In the genomic region with DNA sequence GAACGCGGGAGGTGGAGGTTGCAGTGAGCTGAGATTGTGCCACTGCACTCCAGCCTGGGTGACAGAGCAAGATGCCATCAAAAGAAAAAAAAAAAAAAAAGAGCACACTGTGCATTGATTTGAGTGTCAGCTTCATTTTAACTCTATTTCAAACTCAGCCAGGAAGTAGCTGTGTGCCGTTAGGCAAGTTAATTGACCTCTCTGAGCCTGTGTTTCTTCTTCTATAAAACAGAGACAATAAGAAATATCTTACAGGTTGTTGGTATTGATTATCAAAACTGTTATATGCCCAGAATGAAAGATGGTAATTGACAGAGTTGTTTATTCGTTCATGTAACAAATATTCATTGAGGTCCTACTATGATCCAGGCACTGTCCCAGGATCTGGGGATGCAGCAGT, we compare ENCODE assay signal across 39 cellular contexts.
"Had no signal": no experiment of that assay in that cellular context is flagged by ENCODE, and none has a peak within 500 bp of the region (broad histone marks: within the 10 kb centered on the region; RNA-seq: fewer than 3 reads in every experiment).

No MANE protein-coding gene starts in this region.

- H3K27me3 ChIP-seq: adrenal gland, ascending aorta, body of pancreas, brain microvascular endothelial cell, breast epithelium, cardiac muscle cell had no signal

- DNase-seq: activated effector memory CD4-positive, alpha-beta T cell treated with Interleukin-2 at 50 U/mL for 16 hours; activated gamma-delta T cell; activated gamma-delta T cell treated with Interleukin-2 at 50 U/mL for 16 hours; activated naive CD4-positive, alpha-beta T cell; activated naive CD4-positive, alpha-beta T cell treated with anti-CD3 and anti-CD28 coated beads for 36 hours; activated naive CD4-positive, alpha-beta T cell treated with anti-CD3 and anti-CD28 coated beads, Interleukin-2, amount 10 ng/mL, durations not matched to agents 7 days and 5 days; activated naive CD4-positive, alpha-beta T cell treated with anti-CD3 and anti-CD28 coated beads, Interleukin-2, amount 50 U/mL, for 16 hours; activated naive CD4-positive, alpha-beta T cell treated with Interleukin-2 at 50 U/mL for 16 hours; activated naive CD8-positive, alpha-beta T cell treated with anti-CD3 and anti-CD28 coated beads for 36 hours; activated naive CD8-positive, alpha-beta T cell treated with anti-CD3 and anti-CD28 coated beads, Interleukin-2, amount 10 ng/mL, durations not matched to agents 7 days and 5 days; activated naive CD8-positive, alpha-beta T cell treated with anti-CD3 and anti-CD28 coated beads, Interleukin-2, amount 50 U/mL, for 24 hours; activated T-cell treated with anti-CD3 and anti-CD28 coated beads, Interleukin-2, amount 50 U/mL, for 1 hour; activated T-cell treated with anti-CD3 and anti-CD28 coated beads, Interleukin-2, amount 50 U/mL, for 24 hours; activated T-cell treated with anti-CD3 and anti-CD28 coated beads, Interleukin-2, amount 50 U/mL, for 4 hours; activated T-cell treated with anti-CD3 and anti-CD28 coated beads, Interleukin-2, amount 50 U/mL, for 48 hours; activated T-cell treated with anti-CD3 and anti-CD28 coated beads, Interleukin-2, amount 50 U/mL, for 72 hours; adrenal gland; amniotic stem cell; amygdala; anterior cingulate cortex; aorta; body of pancreas; brain microvascular endothelial cell; caudate nucleus; central memory CD4-positive, alpha-beta T cell; cerebellar nuclear complex had no signal

- H3K27ac ChIP-seq: adrenal gland, ascending aorta, body of pancreas, brain microvascular endothelial cell, breast epithelium, cardiac muscle cell had no signal

- ATAC-seq: activated T-cell treated with anti-CD3 and anti-CD28 coated beads, Interleukin-2, amount 50 U/mL, for 4 hours; activated T-cell treated with anti-CD3 and anti-CD28 coated beads, Interleukin-2, amount 50 U/mL, for 72 hours; body of pancreas had no signal

- H3K9me3 Mint-ChIP-seq: activated naive CD4-positive, alpha-beta T cell treated with anti-CD3 and anti-CD28 coated beads for 36 hours; activated naive CD4-positive, alpha-beta T cell treated with anti-CD3 and anti-CD28 coated beads, Interleukin-2, amount 10 ng/mL, durations not matched to agents 7 days and 5 days; activated naive CD4-positive, alpha-beta T cell treated with anti-CD3 and anti-CD28 coated beads, Interleukin-2, amount 50 U/mL, for 24 hours; activated naive CD4-positive, alpha-beta T cell treated with anti-CD3 and anti-CD28 coated beads, Interleukin-2, amount 50 U/mL, for 72 hours; activated naive CD8-positive, alpha-beta T cell treated with anti-CD3 and anti-CD28 coated beads for 36 hours; activated naive CD8-positive, alpha-beta T cell treated with anti-CD3 and anti-CD28 coated beads, Interleukin-2, amount 10 ng/mL, durations not matched to agents 7 days and 5 days; activated naive CD8-positive, alpha-beta T cell treated with anti-CD3 and anti-CD28 coated beads, Interleukin-2, amount 50 U/mL, for 24 hours; activated T-cell treated with anti-CD3 and anti-CD28 coated beads, Interleukin-2, amount 50 U/mL, for 72 hours; activated T-helper 1 cell treated with anti-CD3 and anti-CD28 coated beads, Interleukin-12 subunit alpha, Interleukin-12 subunit beta, Interleukin-2, Interleukin-4 antibody, amounts not matched to agents 30 ng/mL and 10 ng/mL and 1 ng/mL, durations not matched to agents 14 hours and 24 hours and 36 hours; activated T-helper 17 cell treated with anti-CD3 and anti-CD28 coated beads, Interleukin-2, amount 50 U/mL, for 72 hours; activated T-helper 2 cell treated with anti-CD3 and anti-CD28 coated beads, Interferon-gamma antibody, Interleukin-2, Interleukin-4, amounts not matched to agents 10 μg/mL and 5 μg/mL and 100 μg/mL, durations not matched to agents 14 hours and 24 hours and 36 hours had no signal

- H3K4me1 Mint-ChIP-seq: activated naive CD4-positive, alpha-beta T cell treated with anti-CD3 and anti-CD28 coated beads, Interleukin-2, amount 10 ng/mL, durations not matched to agents 7 days and 5 days; activated naive CD4-positive, alpha-beta T cell treated with anti-CD3 and anti-CD28 coated beads, Interleukin-2, amount 50 U/mL, for 24 hours; activated naive CD8-positive, alpha-beta T cell treated with anti-CD3 and anti-CD28 coated beads, Interleukin-2, amount 10 ng/mL, durations not matched to agents 7 days and 5 days; brain; central memory CD8-positive, alpha-beta T cell had no signal

- H3K27ac Mint-ChIP-seq: activated naive CD4-positive, alpha-beta T cell treated with anti-CD3 and anti-CD28 coated beads for 36 hours; activated naive CD4-positive, alpha-beta T cell treated with anti-CD3 and anti-CD28 coated beads, Interleukin-2, amount 10 ng/mL, durations not matched to agents 7 days and 5 days; activated naive CD4-positive, alpha-beta T cell treated with anti-CD3 and anti-CD28 coated beads, Interleukin-2, amount 50 U/mL, for 24 hours; activated naive CD4-positive, alpha-beta T cell treated with anti-CD3 and anti-CD28 coated beads, Interleukin-2, amount 50 U/mL, for 72 hours; activated naive CD8-positive, alpha-beta T cell; activated naive CD8-positive, alpha-beta T cell treated with anti-CD3 and anti-CD28 coated beads for 36 hours; activated naive CD8-positive, alpha-beta T cell treated with anti-CD3 and anti-CD28 coated beads, Interleukin-2, amount 10 ng/mL, durations not matched to agents 7 days and 5 days; activated naive CD8-positive, alpha-beta T cell treated with anti-CD3 and anti-CD28 coated beads, Interleukin-2, amount 50 U/mL, for 24 hours; activated T-cell treated with anti-CD3 and anti-CD28 coated beads, Interleukin-2, amount 50 U/mL, for 24 hours; activated T-cell treated with anti-CD3 and anti-CD28 coated beads, Interleukin-2, amount 50 U/mL, for 72 hours; activated T-helper 1 cell treated with anti-CD3 and anti-CD28 coated beads, Interleukin-12 subunit alpha, Interleukin-12 subunit beta, Interleukin-2, Interleukin-4 antibody, amounts not matched to agents 30 ng/mL and 10 ng/mL and 1 ng/mL, durations not matched to agents 14 hours and 24 hours and 36 hours; activated T-helper 17 cell treated with anti-CD3 and anti-CD28 coated beads, Interleukin-2, amount 50 U/mL, for 72 hours; activated T-helper 2 cell treated with anti-CD3 and anti-CD28 coated beads, Interferon-gamma antibody, Interleukin-2, Interleukin-4, amounts not matched to agents 10 μg/mL and 5 μg/mL and 100 μg/mL, durations not matched to agents 14 hours and 24 hours and 36 hours; brain had no signal

- H3K4me3 ChIP-seq: adrenal gland, ascending aorta, body of pancreas, breast epithelium, cardiac muscle cell had no signal

- H3K36me3 Mint-ChIP-seq: activated naive CD4-positive, alpha-beta T cell treated with anti-CD3 and anti-CD28 coated beads, Interleukin-2, amount 10 ng/mL, durations not matched to agents 7 days and 5 days; activated naive CD4-positive, alpha-beta T cell treated with anti-CD3 and anti-CD28 coated beads, Interleukin-2, amount 50 U/mL, for 24 hours; activated naive CD4-positive, alpha-beta T cell treated with anti-CD3 and anti-CD28 coated beads, Interleukin-2, amount 50 U/mL, for 72 hours; activated naive CD8-positive, alpha-beta T cell; activated naive CD8-positive, alpha-beta T cell treated with anti-CD3 and anti-CD28 coated beads for 36 hours; activated naive CD8-positive, alpha-beta T cell treated with anti-CD3 and anti-CD28 coated beads, Interleukin-2, amount 10 ng/mL, durations not matched to agents 7 days and 5 days; brain had no signal

- H3K4me3 Mint-ChIP-seq: activated naive CD4-positive, alpha-beta T cell treated with anti-CD3 and anti-CD28 coated beads for 36 hours; activated naive CD4-positive, alpha-beta T cell treated with anti-CD3 and anti-CD28 coated beads, Interleukin-2, amount 10 ng/mL, durations not matched to agents 7 days and 5 days; activated naive CD4-positive, alpha-beta T cell treated with anti-CD3 and anti-CD28 coated beads, Interleukin-2, amount 50 U/mL, for 24 hours; activated naive CD8-positive, alpha-beta T cell; activated naive CD8-positive, alpha-beta T cell treated with anti-CD3 and anti-CD28 coated beads for 36 hours; activated naive CD8-positive, alpha-beta T cell treated with anti-CD3 and anti-CD28 coated beads, Interleukin-2, amount 10 ng/mL, durations not matched to agents 7 days and 5 days; activated naive CD8-positive, alpha-beta T cell treated with anti-CD3 and anti-CD28 coated beads, Interleukin-2, amount 50 U/mL, for 24 hours; activated T-cell treated with anti-CD3 and anti-CD28 coated beads, Interleukin-2, amount 50 U/mL, for 24 hours; activated T-cell treated with anti-CD3 and anti-CD28 coated beads, Interleukin-2, amount 50 U/mL, for 4 hours; activated T-cell treated with anti-CD3 and anti-CD28 coated beads, Interleukin-2, amount 50 U/mL, for 72 hours; activated T-helper 1 cell treated with anti-CD3 and anti-CD28 coated beads, Interleukin-12 subunit alpha, Interleukin-12 subunit beta, Interleukin-2, Interleukin-4 antibody, amounts not matched to agents 30 ng/mL and 10 ng/mL and 1 ng/mL, durations not matched to agents 14 hours and 24 hours and 36 hours; activated T-helper 17 cell treated with anti-CD3 and anti-CD28 coated beads, Interleukin-2, amount 50 U/mL, for 72 hours; brain; central memory CD8-positive, alpha-beta T cell had no signal

- H3K4me1 ChIP-seq: adrenal gland, ascending aorta, body of pancreas, breast epithelium had no signal

- H3K9me3 ChIP-seq: adrenal gland, ascending aorta, body of pancreas, breast epithelium had no signal

- H3K36me3 ChIP-seq: adrenal gland, ascending aorta, brain microvascular endothelial cell, breast epithelium, cardiac muscle cell had no signal

- FAIRE-seq: astrocyte, bronchial epithelial cell had no signal
